ENCODE assay signal across 17 cellular contexts in genomic region chr1:78155121-78155520, GRCh38.
"Had no signal": no experiment of that assay in that cellular context is flagged by ENCODE, and none has a peak within 500 bp of the region (broad histone marks: within the 10 kb centered on the region; RNA-seq: fewer than 3 reads in every experiment).

No MANE protein-coding gene starts in this region.

- H3K4me3 Mint-ChIP-seq: activated B cell treated with CpG ODN at 0.5 μM for 24 hours; activated CD4-positive, alpha-beta T cell treated with anti-CD3 and anti-CD28 coated beads, Interleukin-2, amount 10 ng/mL, durations not matched to agents 7 days and 5 days; nephron progenitor cell; T-helper 17 cell had no signal

- H3K4me1 Mint-ChIP-seq: activated B cell treated with CpG ODN at 0.5 μM for 24 hours; activated CD4-positive, alpha-beta T cell treated with anti-CD3 and anti-CD28 coated beads, Interleukin-2, amount 10 ng/mL, durations not matched to agents 7 days and 5 days; T-helper 17 cell had no signal

- H3K27ac ChIP-seq: adrenal gland, colonic mucosa, left lung, suprapubic skin, upper lobe of right lung had no signal

- ATAC-seq: left lung; stimulated activated naive CD8-positive, alpha-beta T cell treated with anti-CD3 and anti-CD28 coated beads, Interleukin-15, Interleukin-2, amounts not matched to agents 100 U/mL and 50 U/mL, for 24 hours; T-helper 17 cell; upper lobe of right lung had no signal

- H3K27me3 ChIP-seq: adrenal gland, colonic mucosa, left lung, suprapubic skin, upper lobe of right lung had no signal

- DNase-seq: activated B cell treated with CpG ODN at 0.5 μM for 24 hours; activated CD4-positive, alpha-beta T cell treated with anti-CD3 and anti-CD28 coated beads, Interleukin-2, amount 10 ng/mL, durations not matched to agents 7 days and 5 days; activated naive CD4-positive, alpha-beta T cell treated with anti-CD3 and anti-CD28 coated beads, Interleukin-2, amount 50 U/mL, for 16 hours; activated T-cell treated with anti-CD3 and anti-CD28 coated beads for 4 hours; adrenal gland; caudate nucleus; colonic mucosa; left lung; mesenchymal stem cell; nephron progenitor cell; stimulated activated CD4-positive, alpha-beta T cell treated with anti-CD3 and anti-CD28 coated beads, Interleukin-4, amount 100 ng/mL, for 1 hour; stimulated activated CD8-positive, alpha-beta memory T cell treated with anti-CD3 and anti-CD28 coated beads, Interleukin-4, amount 100 ng/mL, for 48 hours; stimulated activated naive CD8-positive, alpha-beta T cell treated with anti-CD3 and anti-CD28 coated beads, Interleukin-15, Interleukin-2, amounts not matched to agents 100 U/mL and 50 U/mL, for 24 hours; T-helper 17 cell; upper lobe of right lung had no signal

- H3K9me3 ChIP-seq: adrenal gland, colonic mucosa, left lung, suprapubic skin, upper lobe of right lung had no signal

- H3K4me1 ChIP-seq: adrenal gland, colonic mucosa, left lung, suprapubic skin, upper lobe of right lung had no signal

- H3K4me3 ChIP-seq: adrenal gland, colonic mucosa, left lung, suprapubic skin, upper lobe of right lung had no signal

- H3K27ac Mint-ChIP-seq: activated B cell treated with CpG ODN at 0.5 μM for 24 hours; activated CD4-positive, alpha-beta T cell treated with anti-CD3 and anti-CD28 coated beads, Interleukin-2, amount 10 ng/mL, durations not matched to agents 7 days and 5 days; activated T-helper 2 cell treated with anti-CD3 and anti-CD28 coated beads, Interferon-gamma antibody, Interleukin-2, Interleukin-4, amounts not matched to agents 10 μg/mL and 5 μg/mL and 100 μg/mL, durations not matched to agents 14 hours and 24 hours and 36 hours; nephron progenitor cell; T-helper 17 cell had no signal

- H3K9me3 Mint-ChIP-seq: activated B cell treated with CpG ODN at 0.5 μM for 24 hours; activated CD4-positive, alpha-beta T cell treated with anti-CD3 and anti-CD28 coated beads, Interleukin-2, amount 10 ng/mL, durations not matched to agents 7 days and 5 days; activated T-helper 2 cell treated with anti-CD3 and anti-CD28 coated beads, Interferon-gamma antibody, Interleukin-2, Interleukin-4, amounts not matched to agents 10 μg/mL and 5 μg/mL and 100 μg/mL, durations not matched to agents 14 hours and 24 hours and 36 hours; nephron progenitor cell had no signal

- H3K36me3 ChIP-seq: adrenal gland, colonic mucosa, left lung, suprapubic skin, upper lobe of right lung had no signal
